ENCODE assay signal across 20 cellular contexts in the genomic region with DNA sequence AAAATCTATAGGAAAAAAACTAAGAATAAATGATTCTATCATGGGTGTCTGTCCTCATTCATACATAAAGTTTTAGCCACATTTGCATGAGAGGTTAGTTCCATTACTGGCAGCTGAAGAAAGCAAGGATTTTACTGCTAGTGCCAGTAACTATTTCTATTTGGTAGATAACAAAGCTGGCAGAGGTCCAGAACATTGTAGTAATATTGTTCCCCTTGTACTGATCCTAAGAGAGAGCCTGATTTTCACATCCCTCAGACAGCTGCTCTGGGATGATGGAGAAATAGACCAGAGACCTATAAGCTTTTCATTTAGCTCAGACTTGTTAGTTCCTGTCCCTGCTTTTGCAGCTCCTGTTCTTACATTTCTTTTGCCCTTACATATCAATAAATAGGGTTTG.
DNase-seq lines count a peak whose midpoint lies in the region; ATAC-seq and TF ChIP-seq lines count a peak whose summit lies in the region.
"Had no signal": no experiment of that assay in that cellular context is flagged by ENCODE, and none has a peak within 500 bp of the region (broad histone marks: within the 10 kb centered on the region; RNA-seq: fewer than 3 reads in every experiment).

No MANE protein-coding gene starts in this region.

- H3K27me3 ChIP-seq in cardiac muscle cell: no peaks in the 10 kb centered on the region
- no peaks in the 10 kb centered on the region for H3K27me3 ChIP-seq in body of pancreas
- H3K27me3 ChIP-seq: BLaER1 had no signal

- no peaks in the 10 kb centered on the region for H3K9me3 ChIP-seq in cardiac muscle cell (ENCODE audit: low read depth)
- H3K9me3 ChIP-seq in SK-N-MC (ENCODE audit: low read depth, low read length): no peaks in the 10 kb centered on the region
- H3K9me3 ChIP-seq in body of pancreas: no peaks in the 10 kb centered on the region
- H3K9me3 ChIP-seq: BLaER1 had no signal

- TF ChIP-seq POLR2A in body of pancreas (IDR thresholded peaks at IDR 0.05): no peak

- ATAC-seq in Right ventricle myocardium superior (ENCODE audit: poor library complexity): no peak
- ATAC-seq in body of pancreas: no peak
- no peak for ATAC-seq in HG03432 (IDR thresholded peaks at IDR 0.05; ENCODE audit: unreplicated experiment)
- ATAC-seq: HCT116, PC-3 had no signal

- no peak overlapping the region for H3K9ac ChIP-seq in SK-N-MC (ENCODE audit: insufficient read length)
- H3K9ac ChIP-seq: BLaER1 had no signal

- TF ChIP-seq CTCF in cardiac muscle cell (IDR thresholded peaks at IDR 0.05; ENCODE audit: low read depth, low read length) (no peak), fibroblast of the aortic adventitia (IDR thresholded peaks at IDR 0.05; ENCODE audit: insufficient read depth, low read length) (no peak), body of pancreas (IDR thresholded peaks at IDR 0.05) (no peak)

- H3K4me1 ChIP-seq in cardiac muscle cell (ENCODE audit: low read depth) (peaks cover 7% of the 10 kb centered on the region), body of pancreas (no peaks in the 10 kb centered on the region)
- H3K4me1 ChIP-seq: BLaER1 had no signal

- H3K27ac ChIP-seq in cardiac muscle cell (no peak overlapping the region), SK-N-MC (peak overlapping the region; percentile 87), body of pancreas (no peak overlapping the region)
- H3K27ac ChIP-seq: BLaER1 had no signal

- intact Hi-C loops in Right ventricle myocardium superior (cut with DNase I) (no loop called here), body of pancreas (cut with DNase I) (no loop called here)

- peak; percentile 18 to 26 for DNase-seq in cardiac muscle cell (ENCODE audit: low read depth in 1 of 2, low spot score in 1 of 2)
- DNase-seq in Right ventricle myocardium superior: no peak
- no peak for DNase-seq in SK-N-MC (ENCODE audit: low read depth, low spot score)
- DNase-seq in fibroblast of the aortic adventitia (ENCODE audit: low read depth): peak; percentile 10
- peak; percentile 2 for DNase-seq in renal cortical epithelial cell (ENCODE audit: low read depth)
- no peak for DNase-seq in body of pancreas
- DNase-seq in stimulated activated naive CD4-positive, alpha-beta T cell treated with Interleukin-2 at 50 U/mL for 16 hours (lab: John Stamatoyannopoulos, UW): no peak
- DNase-seq: CD4-positive, alpha-beta memory T cell; DMS53; EL; GOT3; NCI-H1417 treated with DMSO at 0.1 percent for 48 hours; NCI-H187 treated with DMSO at 0.1 percent for 48 hours; NCI-H345; NCI-H524 treated with DMSO at 0.1 percent for 48 hours; PC-3; RPMI8226 had no signal

- H3K4me3 ChIP-seq in cardiac muscle cell: no peak overlapping the region
- H3K4me3 ChIP-seq in SK-N-MC: no peak overlapping the region
- no peak overlapping the region for H3K4me3 ChIP-seq in fibroblast of the aortic adventitia (ENCODE audit: low read depth, low read length)
- H3K4me3 ChIP-seq in body of pancreas: no peak overlapping the region
- H3K4me3 ChIP-seq: BLaER1 had no signal

- H3K36me3 ChIP-seq in cardiac muscle cell (no peaks in the 10 kb centered on the region), SK-N-MC (ENCODE audit: insufficient read depth, low read length) (no peaks in the 10 kb centered on the region), body of pancreas (replicated peaks in 1 of 2; ENCODE audit: insufficient read depth in 1 of 2, low read depth in 2 of 2) (no peaks in the 10 kb centered on the region)
- H3K36me3 ChIP-seq: BLaER1 had no signal

Comparison
In these comparisons a context has a peak if more than half of its experiments do, and no peak if none do; other contexts are left out.
1. DNase-seq: peak in cardiac muscle cell (2 of 2), fibroblast of the aortic adventitia (single experiment) and renal cortical epithelial cell (single experiment); none in Right ventricle myocardium superior (single experiment), SK-N-MC (single experiment), body of pancreas (0 of 4) and stimulated activated naive CD4-positive, alpha-beta T cell treated with Interleukin-2 at 50 U/mL for 16 hours (single experiment).